26 cellular contexts compared by ENCODE assay signal in genomic region chr1:230594374-230594773, GRCh38.
"Had no signal": no experiment of that assay in that cellular context is flagged by ENCODE, and none has a peak within 500 bp of the region (broad histone marks: within the 10 kb centered on the region; RNA-seq: fewer than 3 reads in every experiment).

No MANE protein-coding gene starts in this region.

- H3K4me3 Mint-ChIP-seq: immature natural killer cell; memory B cell; mesothelial cell of epicardium; naive thymus-derived CD4-positive, alpha-beta T cell; nephron; stimulated activated memory B cell treated with anti-CD40 and anti-IgM and Interleukin-4, amounts not matched to agents 10 μg/mL and 1 μg/mL and 100 μg/mL, for 72 hours had no signal

- H3K4me3 ChIP-seq: dorsolateral prefrontal cortex, lower lobe of right lung, prostate gland, right atrium auricular region, sigmoid colon, spleen, testis, tibial artery, upper lobe of left lung had no signal

- H3K27ac Mint-ChIP-seq: immature natural killer cell; memory B cell; mesothelial cell of epicardium; naive thymus-derived CD4-positive, alpha-beta T cell; nephron; stimulated activated memory B cell treated with anti-CD40 and anti-IgM and Interleukin-4, amounts not matched to agents 10 μg/mL and 1 μg/mL and 100 μg/mL, for 72 hours had no signal

- H3K27ac ChIP-seq: dorsolateral prefrontal cortex, lower lobe of right lung, prostate gland, right atrium auricular region, sigmoid colon, spleen, testis, tibial artery, upper lobe of left lung had no signal

- H3K9me3 Mint-ChIP-seq: immature natural killer cell, nephron had no signal

- H3K27me3 ChIP-seq: dorsolateral prefrontal cortex, right atrium auricular region, sigmoid colon, testis, upper lobe of left lung had no signal

- H3K4me1 ChIP-seq: lower lobe of right lung, prostate gland, right atrium auricular region, sigmoid colon, spleen, testis, tibial artery, upper lobe of left lung had no signal

- H3K36me3 Mint-ChIP-seq: immature natural killer cell; memory B cell; mesothelial cell of epicardium; stimulated activated memory B cell treated with anti-CD40 and anti-IgM and Interleukin-4, amounts not matched to agents 10 μg/mL and 1 μg/mL and 100 μg/mL, for 72 hours had no signal

- DNase-seq: dorsolateral prefrontal cortex; effector CD4-positive, alpha-beta T cell; hypothalamus; immature natural killer cell; islet precursor cell; kidney glomerular epithelial cell; left ventricle myocardium superior; lower lobe of right lung; naive thymus-derived CD4-positive, alpha-beta T cell; nucleus accumbens; sigmoid colon; spleen; stimulated activated CD4-positive, alpha-beta T cell treated with anti-CD3 and anti-CD28 coated beads, Interleukin-4, amount 100 ng/mL, for 4 hours; stimulated activated naive CD8-positive, alpha-beta T cell treated with anti-CD3 and anti-CD28 coated beads, Interleukin-15, Interleukin-2, amounts not matched to agents 100 U/mL and 50 U/mL, for 24 hours; testis; tibial artery; upper lobe of left lung had no signal

- H3K9me3 ChIP-seq: lower lobe of right lung, prostate gland, right atrium auricular region, testis, tibial artery, upper lobe of left lung had no signal

- FAIRE-seq: colon, frontal cortex, urothelium cell line had no signal

- H3K36me3 ChIP-seq: lower lobe of right lung, prostate gland, right atrium auricular region, sigmoid colon, spleen, tibial artery, upper lobe of left lung had no signal

- H3K4me1 Mint-ChIP-seq: immature natural killer cell; memory B cell; mesothelial cell of epicardium; naive thymus-derived CD4-positive, alpha-beta T cell; stimulated activated memory B cell treated with anti-CD40 and anti-IgM and Interleukin-4, amounts not matched to agents 10 μg/mL and 1 μg/mL and 100 μg/mL, for 72 hours had no signal
